ENCODE assay signal across 8 cellular contexts in genomic region chr11:82732734-82733443, GRCh38. TPM values are rescaled to one million over a fixed set of nuclear protein-coding genes. Genes with fewer than 3 reads are reported as not detected.
DNase-seq lines count a peak whose midpoint lies in the region; FAIRE-seq and TF ChIP-seq lines count a peak whose summit lies in the region.

No MANE protein-coding gene starts in this region.

- no TSS peak for BruUV-seq in Caco-2 (replicated peaks; lab: Mats Ljungman, UMichigan)

- H3K9me3 ChIP-seq in Caco-2 (no peaks in the 10 kb centered on the region), suprapubic skin (no peaks in the 10 kb centered on the region)

- no peaks in the 10 kb centered on the region for H3K36me3 ChIP-seq in Caco-2 (ENCODE audit: control insufficient read depth, insufficient read depth, low read length)
- H3K36me3 ChIP-seq in suprapubic skin: no peaks in the 10 kb centered on the region

- H3K27ac ChIP-seq in layer of hippocampus (ENCODE audit: low read depth, low read length): peak overlapping the region; percentile 88
- peak overlapping the region; percentile 21 for H3K27ac ChIP-seq in suprapubic skin

- H3K36me3 Mint-ChIP-seq in Caco-2 (ENCODE audit: insufficient read depth, unreplicated experiment) (no peaks in the 10 kb centered on the region), brain (peaks cover 12% of the 10 kb centered on the region)

- POLR2A ChIA-PET in Caco-2 (lab: Charles Lee): interaction anchor here (0.7 kb wide), 1 partner anchor 10 kb away, joined by 3 read pairs; no protein-coding TSS in a partner anchor

- DNase-seq in Caco-2: no peak
- DNase-seq in HTR-8/SVneo (ENCODE audit: insufficient read length, low spot score): no peak
- no peak for DNase-seq in suprapubic skin (ENCODE audit: low spot score in 2 of 2)
- DNase-seq in NCI-H2029 treated with DMSO at 0.1 percent for 48 hours (lab: John Stamatoyannopoulos, UW): no peak
- no peak for DNase-seq in NCI-H1092 (lab: John Stamatoyannopoulos, UW)
- no peak for DNase-seq in NCI-H1436 (lab: John Stamatoyannopoulos, UW)

- no peak for TF ChIP-seq CTCF in Caco-2 (IDR thresholded peaks at IDR 0.05; ENCODE audit: insufficient read depth in 1 of 2, low read depth in 1 of 2, low read length in 1 of 2, severe bottlenecking in 1 of 2, unreplicated experiment in 1 of 2)
- TF ChIP-seq CTCF in brain (conservative IDR thresholded peaks at IDR 0.05): no peak
- TF ChIP-seq CTCF in suprapubic skin (IDR thresholded peaks at IDR 0.05): no peak

- H3K27me3 ChIP-seq in Caco-2 (replicated peaks; ENCODE audit: control insufficient read depth, insufficient read depth, low read length) (peaks cover 7% of the 10 kb centered on the region), layer of hippocampus (ENCODE audit: control insufficient read depth, insufficient read depth, low read length) (peaks cover 2% of the 10 kb centered on the region), suprapubic skin (peaks cover 36% of the 10 kb centered on the region)

- H3K4me3 ChIP-seq in Caco-2 (ENCODE audit: low read depth, low read length) (peak overlapping the region; percentile 51), suprapubic skin (peak overlapping the region; percentile 67)

- intact Hi-C loops in Caco-2 (cut with micrococcal nuclease; ENCODE audit: unreplicated experiment): loop anchor here (1.0 kb wide), 2 partner anchors 15 to 167 kb away; partner anchors contain the start of gene PRCP

- FAIRE-seq in HTR-8/SVneo (lab: Jason Lieb, UNC): peak; percentile 40

- WGBS in suprapubic skin: 1% methylated on average over 14 of the region's 93 CpGs

- H3K27me3 Mint-ChIP-seq in Caco-2 (ENCODE audit: insufficient read depth, unreplicated experiment) (peaks cover 51% of the 10 kb centered on the region), brain (peaks cover 26% of the 10 kb centered on the region)

- H3K27ac Mint-ChIP-seq in Caco-2 (ENCODE audit: unreplicated experiment): no peak overlapping the region
- H3K27ac Mint-ChIP-seq in brain: peak overlapping the region in 3 of 5 experiments; percentile 45 to 96 (median 85)

- H3K4me1 ChIP-seq in Caco-2: peaks cover 13% of the 10 kb centered on the region; the same call in 1 of the 2 replicates
- peaks cover 16% of the 10 kb centered on the region for H3K4me1 ChIP-seq in suprapubic skin

- H3K4me1 Mint-ChIP-seq in Caco-2 (ENCODE audit: low read depth, unreplicated experiment): no peaks in the 10 kb centered on the region
- peaks cover 62% of the 10 kb centered on the region for H3K4me1 Mint-ChIP-seq in brain

- H3K4me3 Mint-ChIP-seq in Caco-2 (ENCODE audit: unreplicated experiment): peak overlapping the region; percentile 73
- H3K4me3 Mint-ChIP-seq in brain: peak overlapping the region; percentile 84 to 91 (median 85)

- no peak for TF ChIP-seq POLR2A in suprapubic skin (IDR thresholded peaks at IDR 0.05)

- CTCF ChIA-PET in Caco-2 (lab: Charles Lee): interaction anchor here (1.0 to 1.9 kb wide), 4 partner anchors 15 to 130 kb away, joined by 3 to 7 read pairs (median 6); no protein-coding TSS in a partner anchor

- no peak for TF ChIP-seq EP300 in suprapubic skin (IDR thresholded peaks at IDR 0.05)

- no peaks in the 10 kb centered on the region for H3K9me3 Mint-ChIP-seq in Caco-2 (ENCODE audit: unreplicated experiment)
- H3K9me3 Mint-ChIP-seq in brain: peaks cover 0 to 6% (median 0%) of the 10 kb centered on the region in 5 experiments

RNA-seq across cellular contexts. Expression of gene FAM181B, which starts 0.8 kb away (rescaled TPM):
- total RNA-seq in Caco-2 (2022) (not detected in 2 replicates), suprapubic skin (under 1 TPM; 0.18 to 0.42 (median 0.31) TPM)
- 6.2 TPM for polyA plus RNA-seq in brain (ENCODE audit: insufficient read depth, low read depth, low replicate concordance)
